In the genomic region with DNA sequence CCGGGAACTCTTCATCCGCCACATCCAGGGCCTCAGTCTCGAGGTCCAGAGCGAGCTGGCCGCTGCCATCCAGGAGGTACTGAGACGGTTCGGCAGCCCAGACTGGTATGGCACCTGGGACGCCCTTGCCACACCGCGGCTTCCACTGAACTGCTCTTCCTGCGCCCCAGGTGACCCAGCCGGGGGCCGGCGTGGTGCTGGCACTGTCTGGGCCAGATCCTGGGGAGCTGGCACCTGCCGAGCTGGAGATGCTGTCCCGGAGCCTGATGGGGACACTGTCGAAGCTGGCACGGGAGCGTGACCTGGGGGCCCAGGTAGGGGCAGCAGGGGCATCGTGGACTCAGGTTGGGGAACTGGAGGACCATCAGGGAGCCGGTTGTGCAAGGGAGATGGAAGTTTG, we compare ENCODE assay signal across 13 cellular contexts. TPM values are rescaled to one million over a fixed set of nuclear protein-coding genes. Genes with fewer than 3 reads are reported as not detected.
DNase-seq lines count a peak whose midpoint lies in the region; ATAC-seq, FAIRE-seq and TF ChIP-seq lines count a peak whose summit lies in the region.
"Had no signal": no experiment of that assay in that cellular context is flagged by ENCODE, and none has a peak within 500 bp of the region (broad histone marks: within the 10 kb centered on the region; RNA-seq: fewer than 3 reads in every experiment).

No MANE protein-coding gene starts in this region.

- H3K27me3 ChIP-seq in RWPE2 (ENCODE audit: insufficient read depth, poor library complexity, severe bottlenecking): no peaks in the 10 kb centered on the region

- peaks cover 28% of the 10 kb centered on the region for H3K4me1 Mint-ChIP-seq in activated CD4-positive, alpha-beta T cell treated with anti-CD3 and anti-CD28 coated beads for 36 hours
- peaks cover 19% of the 10 kb centered on the region for H3K4me1 Mint-ChIP-seq in glutamatergic neuron (ENCODE audit: low read depth, unreplicated experiment)

- H3K9me3 Mint-ChIP-seq in activated CD4-positive, alpha-beta T cell treated with anti-CD3 and anti-CD28 coated beads for 36 hours (ENCODE audit: low read depth): no peaks in the 10 kb centered on the region
- H3K9me3 Mint-ChIP-seq in glutamatergic neuron (ENCODE audit: unreplicated experiment): peaks cover 19% of the 10 kb centered on the region
- H3K9me3 Mint-ChIP-seq: neural crest cell had no signal

- intact Hi-C loops in activated CD4-positive, alpha-beta T cell treated with anti-CD3 and anti-CD28 coated beads for 36 hours (cut with DNase I, micrococcal nuclease): loop anchor here (5.0 to 10.0 kb wide), 2 partner anchors 34 to 773 kb away; partner anchors contain the start of genes ESRRA (in 1 of the 2), TM7SF2 (in 1 of the 2) and ZNHIT2 (in 1 of the 2)
- intact Hi-C loops in posterior vena cava (cut with DNase I): no loop called here

- no peaks in the 10 kb centered on the region for H3K36me3 ChIP-seq in RWPE2 (ENCODE audit: low read depth)

- no peak for FAIRE-seq in D721Med (lab: Jason Lieb, UNC)
- FAIRE-seq: A204.1 had no signal

- H3K27me3 Mint-ChIP-seq in activated CD4-positive, alpha-beta T cell treated with anti-CD3 and anti-CD28 coated beads for 36 hours: no peaks in the 10 kb centered on the region
- H3K27me3 Mint-ChIP-seq in glutamatergic neuron (ENCODE audit: unreplicated experiment): peaks cover 12% of the 10 kb centered on the region

- peak overlapping the region; percentile 91 for H3K4me3 Mint-ChIP-seq in activated CD4-positive, alpha-beta T cell treated with anti-CD3 and anti-CD28 coated beads for 36 hours
- H3K4me3 Mint-ChIP-seq in glutamatergic neuron (ENCODE audit: unreplicated experiment): peak overlapping the region; percentile 81
- H3K4me3 Mint-ChIP-seq: neural crest cell had no signal

- no peak overlapping the region for H3K27ac Mint-ChIP-seq in activated CD4-positive, alpha-beta T cell treated with anti-CD3 and anti-CD28 coated beads for 36 hours
- H3K27ac Mint-ChIP-seq in glutamatergic neuron (ENCODE audit: unreplicated experiment): peak overlapping the region; percentile 82

- no peak for ATAC-seq in activated CD4-positive, alpha-beta T cell treated with anti-CD3 and anti-CD28 coated beads for 36 hours
- ATAC-seq in RWPE2 (ENCODE audit: low read depth): no peak

- no peak overlapping the region for H3K4me3 ChIP-seq in RWPE2 (ENCODE audit: severe bottlenecking)

- H3K9me3 ChIP-seq in RWPE2 (ENCODE audit: severe bottlenecking): no peaks in the 10 kb centered on the region

- TF ChIP-seq CTCF in RWPE2 (IDR thresholded peaks at IDR 0.05; ENCODE audit: poor library complexity, severe bottlenecking) (no peak), glutamatergic neuron (IDR thresholded peaks at IDR 0.05; ENCODE audit: partially characterized antibody, unreplicated experiment) (no peak), D721Med (IDR thresholded peaks at IDR 0.05; ENCODE audit: insufficient read depth, missing control alignments) (no peak)

- no peak for DNase-seq in activated CD4-positive, alpha-beta T cell treated with anti-CD3 and anti-CD28 coated beads for 36 hours
- no peak for DNase-seq in activated CD4-positive, alpha-beta T cell treated with anti-CD3 and anti-CD28 coated beads, Interleukin-2, amount 50 U/mL, for 1 hour
- DNase-seq in RWPE2 (ENCODE audit: low spot score) (peak; percentile 48), glutamatergic neuron (no peak), posterior vena cava (ENCODE audit: low spot score) (peak; percentile 80), ureter (ENCODE audit: low spot score) (no peak), D721Med (ENCODE audit: insufficient read length, low spot score) (no peak), GOT3 (lab: John Stamatoyannopoulos, UW) (no peak)
- DNase-seq: EL, NCI-H1417 had no signal

- H3K4me1 ChIP-seq in RWPE2 (ENCODE audit: insufficient read depth, poor library complexity, severe bottlenecking): no peaks in the 10 kb centered on the region

- POLR2A ChIA-PET in activated CD4-positive, alpha-beta T cell treated with anti-CD3 and anti-CD28 coated beads for 36 hours (lab: Charles Lee): interaction anchor here (0.8 to 1.1 kb wide), 2 partner anchors 10 to 11 kb away, joined by 3 read pairs; no protein-coding TSS in a partner anchor

- peak overlapping the region; percentile 50 for H3K27ac ChIP-seq in RWPE2 (ENCODE audit: poor library complexity, severe bottlenecking)
- H3K27ac ChIP-seq: SK-N-MC had no signal

- H3K36me3 Mint-ChIP-seq in activated CD4-positive, alpha-beta T cell treated with anti-CD3 and anti-CD28 coated beads for 36 hours (ENCODE audit: low read depth): peaks cover 26% of the 10 kb centered on the region
- peaks cover 4% of the 10 kb centered on the region for H3K36me3 Mint-ChIP-seq in glutamatergic neuron (ENCODE audit: unreplicated experiment)

- CTCF ChIA-PET in activated CD4-positive, alpha-beta T cell treated with anti-CD3 and anti-CD28 coated beads for 36 hours (lab: Charles Lee): interaction anchor here (0.7 to 2.3 kb wide), 5 partner anchors 10 to 660 kb away, joined by 3 to 6 read pairs (median 4); partner anchors contain the start of genes PRDX5, RTN3 and TRMT112

RNA-seq across cellular contexts. Expression of gene CCDC88B, which starts 1.4 kb away (rescaled TPM):
- total RNA-seq in activated CD4-positive, alpha-beta T cell treated with anti-CD3 and anti-CD28 coated beads for 36 hours: 10 to 100 TPM; 58.4 to 71.3 TPM
- 83.6 TPM for total RNA-seq in glutamatergic neuron (ENCODE audit: unreplicated experiment)
- 1 to 10 TPM; 7.0 to 9.5 TPM for total RNA-seq in posterior vena cava
- total RNA-seq in ureter: 17.1 TPM

RNA-seq across cellular contexts. Expression of gene RPS6KA4, which starts 17.5 kb away (rescaled TPM):
- 10 to 100 TPM; 22.0 to 30.2 TPM for total RNA-seq in activated CD4-positive, alpha-beta T cell treated with anti-CD3 and anti-CD28 coated beads for 36 hours
- total RNA-seq in glutamatergic neuron (ENCODE audit: unreplicated experiment) (3.2 TPM), posterior vena cava (10 to 100 TPM; 29.2 to 33.5 TPM), ureter (31.3 TPM)

RNA-seq across cellular contexts. Expression of gene PRDX5, which starts 23.5 kb away (rescaled TPM):
- total RNA-seq in activated CD4-positive, alpha-beta T cell treated with anti-CD3 and anti-CD28 coated beads for 36 hours: 100 to 1,000 TPM; 110 to 142 TPM
- total RNA-seq in glutamatergic neuron (ENCODE audit: unreplicated experiment) (418 TPM), posterior vena cava (10 to 100 TPM; 82.7 to 98.6 TPM), ureter (255 TPM)

RNA-seq across cellular contexts. Expression of gene TRMT112, which starts 24.1 kb away (rescaled TPM):
- total RNA-seq in activated CD4-positive, alpha-beta T cell treated with anti-CD3 and anti-CD28 coated beads for 36 hours: 100 to 1,000 TPM; 185 to 243 TPM
- total RNA-seq in glutamatergic neuron (ENCODE audit: unreplicated experiment): 93.1 TPM
- 100 to 1,000 TPM; 107 to 119 TPM for total RNA-seq in posterior vena cava
- total RNA-seq in ureter: 156 TPM

RNA-seq across cellular contexts. Expression of gene ESRRA, which starts 36.1 kb away (rescaled TPM):
- total RNA-seq in activated CD4-positive, alpha-beta T cell treated with anti-CD3 and anti-CD28 coated beads for 36 hours: 10 to 100 TPM; 19.0 to 29.6 TPM
- total RNA-seq in glutamatergic neuron (ENCODE audit: unreplicated experiment) (69.9 TPM), posterior vena cava (10 to 100 TPM; 33.5 to 41.2 TPM), ureter (82.8 TPM)

Comparison
In these comparisons a context has a peak if more than half of its experiments do, and no peak if none do; other contexts are left out.
1. DNase-seq: peak in RWPE2 (single experiment) and posterior vena cava (single experiment); none in activated CD4-positive, alpha-beta T cell treated with anti-CD3 and anti-CD28 coated beads for 36 hours (single experiment), activated CD4-positive, alpha-beta T cell treated with anti-CD3 and anti-CD28 coated beads, Interleukin-2, amount 50 U/mL, for 1 hour (single experiment), glutamatergic neuron (single experiment), ureter (single experiment), D721Med (single experiment) and GOT3 (single experiment).
2. intact Hi-C loops: an anchor here in activated CD4-positive, alpha-beta T cell treated with anti-CD3 and anti-CD28 coated beads for 36 hours (5.0 to 10.0 kb wide); none called in posterior vena cava.